ENCODE assay signal across 10 cellular contexts in the genomic region with DNA sequence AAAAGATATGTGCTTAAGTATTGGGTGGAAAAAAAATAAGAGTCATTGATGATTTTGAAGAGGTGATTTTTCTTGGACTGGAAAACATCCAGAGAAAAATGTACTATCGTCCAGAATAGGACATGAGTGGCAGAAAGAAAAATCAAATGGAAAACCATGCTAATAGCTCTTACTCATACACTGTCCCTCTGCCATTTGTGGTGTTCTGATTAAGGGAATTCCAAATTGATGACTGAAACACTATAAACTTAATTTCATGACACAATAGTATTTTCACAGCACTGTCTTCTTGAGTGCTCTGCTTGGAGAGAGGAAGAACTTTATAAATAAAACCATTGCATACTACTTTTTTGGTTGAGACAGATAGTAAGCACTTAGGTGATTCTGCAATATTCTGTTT.
DNase-seq lines count a peak whose midpoint lies in the region; ATAC-seq, FAIRE-seq and TF ChIP-seq lines count a peak whose summit lies in the region.
"Had no signal": no experiment of that assay in that cellular context is flagged by ENCODE, and none has a peak within 500 bp of the region (broad histone marks: within the 10 kb centered on the region; RNA-seq: fewer than 3 reads in every experiment).

No MANE protein-coding gene starts in this region.

- H2AFZ ChIP-seq in IMR-90 (replicated peaks; ENCODE audit: low read length, poor library complexity) (no peak overlapping the region), mesenchymal stem cell (ENCODE audit: low read depth, low read length) (no peak overlapping the region), PC-9 (no peak overlapping the region)

- no peak overlapping the region for H3K4me2 ChIP-seq in IMR-90 (ENCODE audit: low read depth, low read length)
- H3K4me2 ChIP-seq in mesenchymal stem cell (ENCODE audit: low read length, poor library complexity, severe bottlenecking) = no peak overlapping the region
- no peak overlapping the region for H3K4me2 ChIP-seq in PC-9

- H2BK5ac ChIP-seq in IMR-90 (ENCODE audit: low read depth, low read length, poor library complexity, severe bottlenecking) = no peak overlapping the region
- H2BK5ac ChIP-seq in mesenchymal stem cell (ENCODE audit: low read depth, low read length, poor library complexity, severe bottlenecking) = no peak overlapping the region

- H4K20me1 ChIP-seq in IMR-90 (ENCODE audit: insufficient read depth, low read length) (no peaks in the 10 kb centered on the region), PC-9 (ENCODE audit: insufficient read depth) (no peaks in the 10 kb centered on the region; the same call in 1 of the 2 replicates)

- H3K9me3 Mint-ChIP-seq in CD8-positive, alpha-beta T cell = peaks cover 4% of the 10 kb centered on the region

- H3K79me1 ChIP-seq in IMR-90 (ENCODE audit: low read depth in 1 of 2, low read length in 2 of 2) = peaks cover 7 to 25% of the 10 kb centered on the region in 2 experiments; a peak in 3 of 4 replicates
- peaks cover 9% of the 10 kb centered on the region for H3K79me1 ChIP-seq in mesenchymal stem cell (replicated peaks; ENCODE audit: low read length, poor library complexity, severe bottlenecking)

- H2BK15ac ChIP-seq in IMR-90 (ENCODE audit: low read depth, low read length) (no peak overlapping the region), mesenchymal stem cell (ENCODE audit: low read depth, poor library complexity, severe bottlenecking) (no peak overlapping the region)

- FAIRE-seq in bronchial epithelial cell (lab: Jason Lieb, UNC) = no peak

- H3K4ac ChIP-seq in IMR-90 (ENCODE audit: low read depth, low read length) (no peak overlapping the region), mesenchymal stem cell (ENCODE audit: low read depth in 1 of 2, low read length in 2 of 2) (no peak overlapping the region)

- CTCF ChIA-PET in IMR-90 (lab: Yijun Ruan, JAX) = no interaction called here
- CTCF ChIA-PET in PC-9 (lab: Charles Lee) = no interaction called here
- CTCF ChIA-PET in CD8-positive, alpha-beta T cell (lab: Charles Lee) = interaction anchor here (0.6 to 1.0 kb wide), 2 partner anchors 122 to 129 kb away, joined by 3 to 4 read pairs; no protein-coding TSS in a partner anchor

- H3K9me2 ChIP-seq in PC-9 (ENCODE audit: insufficient read depth) = no peaks in the 10 kb centered on the region

- H3K36me3 ChIP-seq in IMR-90 (ENCODE audit: control insufficient read depth, insufficient read depth, low read length) (no peaks in the 10 kb centered on the region), bronchial epithelial cell (ENCODE audit: control insufficient read depth, insufficient read depth, low read length) (peaks cover 1% of the 10 kb centered on the region), mesenchymal stem cell (ENCODE audit: control insufficient read depth in 1 of 2, insufficient read depth in 2 of 2, low read depth in 1 of 2, low read length in 2 of 2) (peaks cover 0 to 24% of the 10 kb centered on the region in 2 experiments), PC-9 (ENCODE audit: low read depth) (no peaks in the 10 kb centered on the region)
- H3K36me3 ChIP-seq in CD8-positive, alpha-beta T cell (ENCODE audit: insufficient read depth, low read length) = no peaks in the 10 kb centered on the region

- no peak overlapping the region for H2BK120ac ChIP-seq in IMR-90 (ENCODE audit: low read depth, low read length)
- H2BK120ac ChIP-seq in mesenchymal stem cell (ENCODE audit: low read depth, low read length) = no peak overlapping the region

- H3K9me1 ChIP-seq in IMR-90 (ENCODE audit: insufficient read depth, low read length) = no peaks in the 10 kb centered on the region

- H3K4me1 ChIP-seq in IMR-90 (ENCODE audit: control insufficient read depth, insufficient read depth, low read length) (peaks cover 2% of the 10 kb centered on the region; the same call in 1 of the 2 replicates), mesenchymal stem cell (ENCODE audit: control insufficient read depth, insufficient read depth, low read depth, low read length) (peaks cover 1% of the 10 kb centered on the region), PC-9 (replicated peaks; ENCODE audit: insufficient read depth) (no peaks in the 10 kb centered on the region)
- H3K4me1 ChIP-seq in CD8-positive, alpha-beta T cell (ENCODE audit: insufficient read depth, low read length) = no peaks in the 10 kb centered on the region

- no peak for TF ChIP-seq CTCF in AG10803 (conservative IDR thresholded peaks at IDR 0.05; ENCODE audit: low read length)
- no peak for TF ChIP-seq CTCF in IMR-90 (conservative IDR thresholded peaks at IDR 0.05; ENCODE audit: low read depth, low read length)
- TF ChIP-seq CTCF in bronchial epithelial cell (IDR thresholded peaks at IDR 0.05; ENCODE audit: insufficient read depth, low read length, severe bottlenecking) = no peak
- TF ChIP-seq CTCF in PC-9 (conservative IDR thresholded peaks at IDR 0.05) = no peak
- TF ChIP-seq CTCF in CD8-positive, alpha-beta T cell (IDR thresholded peaks at IDR 0.05) = no peak

- dilution Hi-C loops in IMR-90 (cut with HindIII; ENCODE audit: low sequenced_read_pairs, unreplicated experiment) = no loop called here

- no peak overlapping the region for H3K27ac Mint-ChIP-seq in CD8-positive, alpha-beta T cell

- no peak overlapping the region for H4K5ac ChIP-seq in IMR-90 (ENCODE audit: low read depth, low read length)

- intact Hi-C loops in IMR-90 (cut with micrococcal nuclease) = no loop called here
- intact Hi-C loops in PC-9 (cut with micrococcal nuclease; ENCODE audit: unreplicated experiment) = no loop called here
- intact Hi-C loops in CD8-positive, alpha-beta T cell (cut with DNase I, micrococcal nuclease) = no loop called here

- H4K91ac ChIP-seq in IMR-90 (ENCODE audit: insufficient read depth, low read depth, low read length) (no peak overlapping the region), mesenchymal stem cell (ENCODE audit: low read length) (no peak overlapping the region)

- no peak overlapping the region for H3K9ac ChIP-seq in IMR-90 (ENCODE audit: low read depth, low read length)
- no peak overlapping the region for H3K9ac ChIP-seq in mesenchymal stem cell (ENCODE audit: low read length)

- H4K8ac ChIP-seq in IMR-90 (ENCODE audit: low read depth in 2 of 2, low read length in 2 of 2) (no peak overlapping the region), mesenchymal stem cell (ENCODE audit: low read length) (no peak overlapping the region)

- TF ChIP-seq RAD21 in IMR-90 (IDR thresholded peaks at IDR 0.05; ENCODE audit: low read length) = no peak

- H3K79me2 ChIP-seq in PC-9 (ENCODE audit: low read depth) = no peaks in the 10 kb centered on the region

- no peak overlapping the region for H3K14ac ChIP-seq in IMR-90 (replicated peaks; ENCODE audit: low read depth, low read length)
- H3K14ac ChIP-seq in mesenchymal stem cell (ENCODE audit: low read length in 2 of 2) = no peak overlapping the region

- no peak overlapping the region for H3K18ac ChIP-seq in IMR-90 (ENCODE audit: low read depth, low read length)
- no peak overlapping the region for H3K18ac ChIP-seq in mesenchymal stem cell (ENCODE audit: low read depth in 1 of 2, low read length in 2 of 2)

- peaks cover 63% of the 10 kb centered on the region for H3K36me3 Mint-ChIP-seq in CD8-positive, alpha-beta T cell

- H2BK20ac ChIP-seq in IMR-90 (ENCODE audit: low read depth, low read length) = no peak overlapping the region

- peak; percentile 62 for ATAC-seq in IMR-90 (ENCODE audit: low read depth)
- no peak for ATAC-seq in HG02588 (IDR thresholded peaks at IDR 0.05; ENCODE audit: unreplicated experiment)
- no peak for ATAC-seq in CD8-positive, alpha-beta T cell
- ATAC-seq: sciatic nerve had no signal

- POLR2A ChIA-PET in IMR-90 (lab: Charles Lee; ENCODE audit: unreplicated experiment) (no interaction called here), PC-9 (lab: Charles Lee; ENCODE audit: unreplicated experiment) (no interaction called here)
- POLR2A ChIA-PET in CD8-positive, alpha-beta T cell (lab: Charles Lee) = no interaction called here

- H2BK12ac ChIP-seq in mesenchymal stem cell (ENCODE audit: low read length in 2 of 2) = no peak overlapping the region

- BruUV-seq in IMR-90 (replicated peaks; lab: Mats Ljungman, UMichigan) (no TSS peak), PC-9 (replicated peaks; lab: Mats Ljungman, UMichigan) (no TSS peak)

- H2AK5ac ChIP-seq in IMR-90 (ENCODE audit: low read depth, low read length) (no peak overlapping the region), mesenchymal stem cell (ENCODE audit: low read length, severe bottlenecking) (no peak overlapping the region)

- DNase-seq in AG10803 (ENCODE audit: low read depth) (peak; percentile 74), IMR-90 (peak; percentile 79), bronchial epithelial cell (ENCODE audit: low read depth) (peak; percentile 23), mesenchymal stem cell (peak; percentile 70), PC-9 (no peak)
- no peak for DNase-seq in activated CD4-positive, CD25-positive, alpha-beta regulatory T cell (lab: John Stamatoyannopoulos, UW)
- no peak for DNase-seq in CD8-positive, alpha-beta T cell
- DNase-seq: NCI-H226 had no signal

- H3K9me3 ChIP-seq in IMR-90 (ENCODE audit: control insufficient read depth, insufficient read depth, low read length) (no peaks in the 10 kb centered on the region), mesenchymal stem cell (ENCODE audit: control insufficient read depth, low read length) (no peaks in the 10 kb centered on the region), PC-9 (ENCODE audit: insufficient read depth, low read depth) (no peaks in the 10 kb centered on the region; the same call in 1 of the 2 replicates)
- no peaks in the 10 kb centered on the region for H3K9me3 ChIP-seq in CD8-positive, alpha-beta T cell (ENCODE audit: low read length)

- no CpG with 5 or more reads among the region's 1 CpG for WGBS in IMR-90 (ENCODE audit: extremely low coverage in 2 of 2, insufficient read length in 1 of 2), 2 experiments
- 86% methylated on average over 1 of the region's 1 CpG for WGBS in mesenchymal stem cell

- H3K27me3 Mint-ChIP-seq in CD8-positive, alpha-beta T cell (ENCODE audit: low read depth) = no peaks in the 10 kb centered on the region

- no peak overlapping the region for H3K27ac ChIP-seq in IMR-90 (ENCODE audit: insufficient read depth, low read length)
- no peak overlapping the region for H3K27ac ChIP-seq in mesenchymal stem cell (ENCODE audit: low read length, poor library complexity, severe bottlenecking)
- H3K27ac ChIP-seq in PC-9 = no peak overlapping the region
- no peak overlapping the region for H3K27ac ChIP-seq in CD8-positive, alpha-beta T cell (ENCODE audit: low read depth, low read length)

- no peak overlapping the region for H2AK9ac ChIP-seq in IMR-90 (replicated peaks; ENCODE audit: low read depth, low read length, poor library complexity)

- no peak overlapping the region for H3K56ac ChIP-seq in IMR-90 (ENCODE audit: extremely low read depth, insufficient read depth, low read length)

- H3K4me3 ChIP-seq in AG10803 (ENCODE audit: low read length) (no peak overlapping the region), IMR-90 (ENCODE audit: insufficient read depth, low read depth, low read length) (no peak overlapping the region), bronchial epithelial cell (ENCODE audit: low read depth, low read length) (no peak overlapping the region), mesenchymal stem cell (ENCODE audit: insufficient read depth in 1 of 2, low read depth in 1 of 2, low read length in 2 of 2) (no peak overlapping the region), PC-9 (no peak overlapping the region)
- no peak overlapping the region for H3K4me3 ChIP-seq in CD8-positive, alpha-beta T cell (ENCODE audit: low read depth, low read length)

- H3K4me3 Mint-ChIP-seq in CD8-positive, alpha-beta T cell = no peak overlapping the region

- H3K4me1 Mint-ChIP-seq in CD8-positive, alpha-beta T cell (ENCODE audit: low read depth) = peaks cover 43% of the 10 kb centered on the region

- no peaks in the 10 kb centered on the region for H3F3A ChIP-seq in PC-9 (ENCODE audit: insufficient read depth, low read depth)

- no peak for TF ChIP-seq POLR2A in IMR-90 (IDR thresholded peaks at IDR 0.05; ENCODE audit: low read depth, low read length)

- in situ Hi-C loops in IMR-90 (cut with MboI; ENCODE audit: low sequenced_read_pairs) = no loop called here

- no peak overlapping the region for H3K23ac ChIP-seq in IMR-90 (ENCODE audit: low read depth, low read length)
- H3K23ac ChIP-seq in mesenchymal stem cell (ENCODE audit: low read length in 2 of 2) = no peak overlapping the region

- H3K27me3 ChIP-seq in IMR-90 (ENCODE audit: control insufficient read depth, insufficient read depth, low read length) (no peaks in the 10 kb centered on the region), bronchial epithelial cell (ENCODE audit: control insufficient read depth, insufficient read depth, low read length) (no peaks in the 10 kb centered on the region), mesenchymal stem cell (ENCODE audit: control insufficient read depth in 1 of 2, insufficient read depth in 1 of 2, low read length in 2 of 2) (no peaks in the 10 kb centered on the region), PC-9 (ENCODE audit: insufficient read depth, low read depth) (no peaks in the 10 kb centered on the region)
- no peaks in the 10 kb centered on the region for H3K27me3 ChIP-seq in CD8-positive, alpha-beta T cell (ENCODE audit: insufficient read depth, low read length)

Comparison
In these comparisons a context has a peak if more than half of its experiments do, and no peak if none do; other contexts are left out.
1. DNase-seq: peak in AG10803 (single experiment), IMR-90 (single experiment), bronchial epithelial cell (single experiment) and mesenchymal stem cell (single experiment); none in activated CD4-positive, CD25-positive, alpha-beta regulatory T cell (0 of 4), PC-9 (0 of 2) and CD8-positive, alpha-beta T cell (0 of 7).